14 cellular contexts compared by ENCODE assay signal in genomic region chr3:57689367-57690053, GRCh38. TPM values are rescaled to one million over a fixed set of nuclear protein-coding genes. Genes with fewer than 3 reads are reported as not detected.
DNase-seq lines count a peak whose midpoint lies in the region; ATAC-seq, FAIRE-seq and TF ChIP-seq lines count a peak whose summit lies in the region.
"Had no signal": no experiment of that assay in that cellular context is flagged by ENCODE, and none has a peak within 500 bp of the region (broad histone marks: within the 10 kb centered on the region; RNA-seq: fewer than 3 reads in every experiment).

No MANE protein-coding gene starts in this region.

- CTCF ChIA-PET in CD4-positive, alpha-beta T cell (lab: Charles Lee), result interaction anchor here (0.9 to 2.3 kb wide), 3 partner anchors 12 to 18 kb away, joined by 3 to 4 read pairs (median 4); no protein-coding TSS in a partner anchor
- CTCF ChIA-PET in activated CD8-positive, alpha-beta T cell treated with anti-CD3 and anti-CD28 coated beads, Interleukin-2, amount 10 ng/mL, durations not matched to agents 7 days and 5 days (lab: Charles Lee), result interaction anchor here (0.6 to 2.6 kb wide), 4 partner anchors 10 to 298 kb away, joined by 3 to 12 read pairs (median 6); no protein-coding TSS in a partner anchor

- no peak overlapping the region for H2BK5ac ChIP-seq in neuronal stem cell (ENCODE audit: low read length)

- H2AFZ ChIP-seq in keratinocyte (ENCODE audit: control insufficient read depth, low read length) (no peak overlapping the region), neuronal stem cell (ENCODE audit: low read length) (no peak overlapping the region)
- H2AFZ ChIP-seq: GM23248 had no signal

- no peak overlapping the region for H2AK5ac ChIP-seq in neuronal stem cell (ENCODE audit: low read depth, low read length)

- H3K14ac ChIP-seq in neuronal stem cell (ENCODE audit: low read length), result no peak overlapping the region

- no peak overlapping the region for H3K9ac ChIP-seq in keratinocyte (ENCODE audit: control insufficient read depth, extremely low read depth, insufficient read depth, low read length)
- no peak overlapping the region for H3K9ac ChIP-seq in neuronal stem cell (ENCODE audit: low read depth, low read length, poor library complexity)
- H3K9ac ChIP-seq: GM23248 had no signal

- no CpG with 5 or more reads among the region's 4 CpGs for WGBS in neuronal stem cell (ENCODE audit: extremely low coverage in 2 of 2, insufficient read length in 2 of 2, insufficient replicate concordance in 1 of 2), 2 donors

- H3K4ac ChIP-seq in neuronal stem cell (ENCODE audit: low read length), result no peak overlapping the region

- FAIRE-seq in keratinocyte (lab: Jason Lieb, UNC), result no peak

- peaks cover 3% of the 10 kb centered on the region for H3K79me1 ChIP-seq in neuronal stem cell (ENCODE audit: low read depth, low read length)

- no peak for ATAC-seq in CD4-positive, alpha-beta T cell (ENCODE audit: poor library complexity)
- ATAC-seq in activated CD8-positive, alpha-beta T cell treated with anti-CD3 and anti-CD28 coated beads, Interleukin-2, amount 10 ng/mL, durations not matched to agents 7 days and 5 days, result no peak
- ATAC-seq in GM18520 (IDR thresholded peaks at IDR 0.05; ENCODE audit: unreplicated experiment), result no peak
- ATAC-seq: activated CD4-positive, CD25-positive, alpha-beta regulatory T cell treated with anti-CD3 and anti-CD28 coated beads, Interleukin-2, amount 50 U/mL, for 24 hours; Panc1 had no signal

- H3K27me3 ChIP-seq in CD4-positive, alpha-beta T cell (ENCODE audit: control insufficient read depth, insufficient read depth, low read length), result no peaks in the 10 kb centered on the region
- no peaks in the 10 kb centered on the region for H3K27me3 ChIP-seq in keratinocyte (ENCODE audit: control insufficient read depth, extremely low read depth, insufficient read depth, low read length)
- H3K27me3 ChIP-seq in neuronal stem cell (ENCODE audit: control insufficient read depth in 3 of 3, insufficient read depth in 3 of 3, low read depth in 1 of 3, low read length in 3 of 3), result no peaks in the 10 kb centered on the region

- H4K91ac ChIP-seq in neuronal stem cell (ENCODE audit: low read depth, low read length, poor library complexity), result no peak overlapping the region

- no peak overlapping the region for H3K27ac ChIP-seq in CD4-positive, alpha-beta T cell (ENCODE audit: low read depth, low read length)
- no peak overlapping the region for H3K27ac ChIP-seq in keratinocyte (ENCODE audit: control insufficient read depth, insufficient read depth, low read length)
- H3K27ac ChIP-seq in neuronal stem cell (replicated peaks; ENCODE audit: low read length), result no peak overlapping the region
- H3K27ac ChIP-seq: GM23248 had no signal

- no peak overlapping the region for H2BK15ac ChIP-seq in neuronal stem cell (ENCODE audit: low read length)

- no peak overlapping the region for H3K18ac ChIP-seq in neuronal stem cell (ENCODE audit: low read length)

- no peak overlapping the region for H2BK12ac ChIP-seq in neuronal stem cell (ENCODE audit: low read length)

- no peak for TF ChIP-seq CTCF in CD4-positive, alpha-beta T cell (IDR thresholded peaks at IDR 0.05)
- TF ChIP-seq CTCF in GM13977 (IDR thresholded peaks at IDR 0.05; ENCODE audit: extremely low read depth, insufficient read depth, missing control alignments) (peak; percentile 19), keratinocyte (optimal IDR thresholded peaks at IDR 0.05 in 1 of 3, IDR thresholded peaks at IDR 0.05 in 1 of 3, conservative IDR thresholded peaks at IDR 0.05 in 1 of 3; ENCODE audit: extremely low read depth in 1 of 3, insufficient read depth in 2 of 3, low read length in 3 of 3) (no peak)

- dilution Hi-C loops in keratinocyte (cut with MboI; ENCODE audit: extremely low pct_ligation_motif_present, low sequenced_read_pairs), result no loop called here

- POLR2A ChIA-PET in CD4-positive, alpha-beta T cell (lab: Charles Lee), result interaction anchor here (0.6 to 1.4 kb wide), 6 partner anchors 15 to 384 kb away, joined by 3 to 6 read pairs (median 3); partner anchors contain the start of gene ARF4
- POLR2A ChIA-PET in activated CD8-positive, alpha-beta T cell treated with anti-CD3 and anti-CD28 coated beads, Interleukin-2, amount 10 ng/mL, durations not matched to agents 7 days and 5 days (lab: Charles Lee), result interaction anchor here (0.6 to 1.6 kb wide), 4 partner anchors 9 to 416 kb away, joined by 3 to 5 read pairs (median 4); partner anchors contain the start of gene SLMAP

- H4K20me1 ChIP-seq in keratinocyte (ENCODE audit: control insufficient read depth, extremely low read depth, insufficient read depth, low read length), result no peaks in the 10 kb centered on the region

- H3K9me3 ChIP-seq in CD4-positive, alpha-beta T cell (ENCODE audit: control insufficient read depth, low read length), result no peaks in the 10 kb centered on the region
- H3K9me3 ChIP-seq in keratinocyte (ENCODE audit: control insufficient read depth, low read depth, low read length) (no peaks in the 10 kb centered on the region), neuronal stem cell (replicated peaks in 1 of 2; ENCODE audit: control insufficient read depth in 2 of 2, insufficient read depth in 1 of 2, low read depth in 1 of 2, low read length in 2 of 2) (no peaks in the 10 kb centered on the region)

- H4K8ac ChIP-seq in neuronal stem cell (ENCODE audit: low read depth, low read length), result no peak overlapping the region

- no peak overlapping the region for H3K23ac ChIP-seq in neuronal stem cell (ENCODE audit: low read depth, low read length, poor library complexity)

- no peak overlapping the region for H2BK120ac ChIP-seq in neuronal stem cell (ENCODE audit: low read depth, low read length)

- H3K4me1 Mint-ChIP-seq in CD4-positive, alpha-beta T cell (ENCODE audit: low read depth), result peaks cover 61% of the 10 kb centered on the region
- peaks cover 48% of the 10 kb centered on the region for H3K4me1 Mint-ChIP-seq in activated CD8-positive, alpha-beta T cell treated with anti-CD3 and anti-CD28 coated beads, Interleukin-2, amount 10 ng/mL, durations not matched to agents 7 days and 5 days (ENCODE audit: low read depth)

- H3K36me3 ChIP-seq in keratinocyte (ENCODE audit: control insufficient read depth in 2 of 2, extremely low read depth in 1 of 2, insufficient read depth in 2 of 2, low read length in 2 of 2) (no peaks in the 10 kb centered on the region), neuronal stem cell (replicated peaks in 1 of 2; ENCODE audit: control insufficient read depth in 2 of 2, insufficient read depth in 2 of 2, low read length in 2 of 2) (peaks cover 0 to 15% of the 10 kb centered on the region in 2 donors)

- H3K4me2 ChIP-seq in keratinocyte (ENCODE audit: control insufficient read depth, extremely low read depth, insufficient read depth, low read depth, low read length), result peak overlapping the region; percentile 47
- H3K4me2 ChIP-seq in neuronal stem cell (ENCODE audit: insufficient read depth, low read length, poor library complexity, severe bottlenecking), result no peak overlapping the region

- intact Hi-C loops in CD4-positive, alpha-beta T cell (cut with DNase I, micrococcal nuclease), result loop anchor here (5.0 to 10.0 kb wide), 4 partner anchors 32 to 548 kb away; partner anchors contain the start of genes ABHD6 (in 1 of the 2) and APPL1 (in 1 of the 2)

- DNase-seq in CD4-positive, alpha-beta T cell, result no peak
- DNase-seq in GM13977 (ENCODE audit: low spot score), result no peak
- no peak for DNase-seq in activated CD8-positive, alpha-beta T cell treated with anti-CD3 and anti-CD28 coated beads, Interleukin-2, amount 10 ng/mL, durations not matched to agents 7 days and 5 days
- no peak for DNase-seq in keratinocyte (ENCODE audit: low read depth, low spot score)
- DNase-seq in neuronal stem cell (ENCODE audit: low spot score), result no peak
- DNase-seq in NCI-H1694 treated with DMSO at 0.1 percent for 48 hours (lab: John Stamatoyannopoulos, UW), result no peak
- DNase-seq in NCI-H2081 treated with DMSO at 0.1 percent for 48 hours (lab: John Stamatoyannopoulos, UW), result no peak
- DNase-seq: GM23248, NCI-H345 had no signal

- H3K4me3 ChIP-seq in keratinocyte (ENCODE audit: control insufficient read depth in 2 of 3, extremely low read depth in 1 of 3, insufficient read depth in 2 of 3, low read depth in 1 of 3, low read length in 3 of 3), result no peak overlapping the region
- no peak overlapping the region for H3K4me3 ChIP-seq in neuronal stem cell (ENCODE audit: low read length in 2 of 2)
- H3K4me3 ChIP-seq: GM23248, skin epidermis had no signal

- H3K4me3 Mint-ChIP-seq in CD4-positive, alpha-beta T cell, result peak overlapping the region; percentile 60
- peak overlapping the region; percentile 8 for H3K4me3 Mint-ChIP-seq in activated CD8-positive, alpha-beta T cell treated with anti-CD3 and anti-CD28 coated beads, Interleukin-2, amount 10 ng/mL, durations not matched to agents 7 days and 5 days
- H3K4me3 Mint-ChIP-seq: B cell had no signal

- H3K9me3 Mint-ChIP-seq in CD4-positive, alpha-beta T cell, result no peaks in the 10 kb centered on the region
- no peaks in the 10 kb centered on the region for H3K9me3 Mint-ChIP-seq in activated CD8-positive, alpha-beta T cell treated with anti-CD3 and anti-CD28 coated beads, Interleukin-2, amount 10 ng/mL, durations not matched to agents 7 days and 5 days (ENCODE audit: insufficient read depth)

- no peaks in the 10 kb centered on the region for H3K27me3 Mint-ChIP-seq in CD4-positive, alpha-beta T cell
- H3K27me3 Mint-ChIP-seq in activated CD8-positive, alpha-beta T cell treated with anti-CD3 and anti-CD28 coated beads, Interleukin-2, amount 10 ng/mL, durations not matched to agents 7 days and 5 days (ENCODE audit: low read depth), result no peaks in the 10 kb centered on the region
- H3K27me3 Mint-ChIP-seq: B cell had no signal

- H3K9me1 ChIP-seq in keratinocyte (ENCODE audit: control insufficient read depth, extremely low read depth, insufficient read depth, low read length), result no peaks in the 10 kb centered on the region

- in situ Hi-C loops in GM13977 (cut with MboI; ENCODE audit: low pct_unique_long_range_greater_than_20kb, low sequenced_read_pairs, unreplicated experiment), result no loop called here

- H3K4me1 ChIP-seq in keratinocyte (ENCODE audit: control insufficient read depth, extremely low read depth, insufficient read depth, low read length) (peaks cover 24% of the 10 kb centered on the region), neuronal stem cell (ENCODE audit: control insufficient read depth in 2 of 2, insufficient read depth in 1 of 2, low read depth in 1 of 2, low read length in 2 of 2) (peaks cover 3 to 4% of the 10 kb centered on the region in 2 donors)

- H3K36me3 Mint-ChIP-seq in CD4-positive, alpha-beta T cell (ENCODE audit: low read depth), result peaks cover 32% of the 10 kb centered on the region
- H3K36me3 Mint-ChIP-seq in activated CD8-positive, alpha-beta T cell treated with anti-CD3 and anti-CD28 coated beads, Interleukin-2, amount 10 ng/mL, durations not matched to agents 7 days and 5 days (ENCODE audit: low read depth), result peaks cover 20% of the 10 kb centered on the region

- H3K79me2 ChIP-seq in keratinocyte (ENCODE audit: control insufficient read depth, insufficient read depth, low read length), result peaks cover 74% of the 10 kb centered on the region

- H3K27ac Mint-ChIP-seq in CD4-positive, alpha-beta T cell, result peak overlapping the region; percentile 71
- H3K27ac Mint-ChIP-seq in activated CD8-positive, alpha-beta T cell treated with anti-CD3 and anti-CD28 coated beads, Interleukin-2, amount 10 ng/mL, durations not matched to agents 7 days and 5 days, result no peak overlapping the region
- H3K27ac Mint-ChIP-seq: B cell had no signal

RNA-seq across cellular contexts. Expression of gene DENND6A, which starts 3.4 kb away (rescaled TPM):
- 10 to 100 TPM; 67.2 to 74.4 TPM for total RNA-seq in CD4-positive, alpha-beta T cell
- 10 to 100 TPM; 22.8 to 23.9 TPM for total RNA-seq in activated CD8-positive, alpha-beta T cell treated with anti-CD3 and anti-CD28 coated beads, Interleukin-2, amount 10 ng/mL, durations not matched to agents 7 days and 5 days
- 13.8 to 22.8 TPM (median 21.6 TPM) in 3 replicates for polyA plus RNA-seq in keratinocyte
- 5.8 TPM for polyA plus RNA-seq in keratinocyte (2011; ENCODE audit: low read depth)
- polyA plus RNA-seq in keratinocyte (2011; cell fraction: cytosol; rRNA removed), result 7.9 and 14.8 TPM in 2 replicates
- 17.2 and 18.8 TPM in 2 replicates for polyA plus RNA-seq in keratinocyte (2011; cell fraction: nucleus; rRNA removed)
- 15.7 and 17.1 TPM in 2 replicates for polyA plus RNA-seq in keratinocyte (2012; ENCODE audit: low replicate concordance)
- polyA minus RNA-seq in keratinocyte, result 19.8 to 39.0 TPM (median 23.3 TPM) in 3 replicates
- 9.2 TPM for polyA minus RNA-seq in keratinocyte (2011; cell fraction: cytosol; rRNA and poly(A)+ RNA removed)
- 14.2 and 36.1 TPM in 2 replicates for polyA minus RNA-seq in keratinocyte (2011; cell fraction: nucleus; rRNA and poly(A)+ RNA removed)
- 13.1 TPM for polyA plus RNA-seq in neuronal stem cell (2013, experiment 1 of 2)
- 13.1 TPM for polyA plus RNA-seq in neuronal stem cell (2013, experiment 2 of 2)
